In genomic region chr6:43014434-43014909, GRCh38 we compare ENCODE assay signal across 1 cellular context.
TF ChIP-seq lines count a peak whose summit lies in the region.

No MANE protein-coding gene starts in this region.

TF ChIP-seq in GM23338, 12 proteins besides CTCF, POLR2A, EP300 and RAD21 (continued from another document):
- TF ChIP-seq ZNF462 (CRISPR knock-in tag; IDR thresholded peaks at IDR 0.05) (no peak), CREB1 (CRISPR knock-in tag; IDR thresholded peaks at IDR 0.05; ENCODE audit: low read depth) (no peak), ETS1 (IDR thresholded peaks at IDR 0.05) (no peak), ZNF114 (CRISPR knock-in tag; IDR thresholded peaks at IDR 0.05) (no peak), EZH2phosphoT487 (IDR thresholded peaks at IDR 0.05; ENCODE audit: unreplicated experiment) (no peak), EZH2 (IDR thresholded peaks at IDR 0.05; ENCODE audit: low read depth, unreplicated experiment) (no peak), POLR2AphosphoS5 (IDR thresholded peaks at IDR 0.05; ENCODE audit: low read depth) (no peak; the same call in 1 of the 2 replicates), REST (IDR thresholded peaks at IDR 0.05; ENCODE audit: unreplicated experiment) (no peak), NANOG (IDR thresholded peaks at IDR 0.05; ENCODE audit: borderline replicate concordance) (no peak), STAT1 (IDR thresholded peaks at IDR 0.05; ENCODE audit: unreplicated experiment) (no peak), ZNF331 (CRISPR knock-in tag; IDR thresholded peaks at IDR 0.05; ENCODE audit: low read depth) (no peak)
